15 cellular contexts compared by ENCODE assay signal in genomic region chr2:202299712-202300111, GRCh38. TPM values are rescaled to one million over a fixed set of nuclear protein-coding genes. Genes with fewer than 3 reads are reported as not detected.
DNase-seq lines count a peak whose midpoint lies in the region; ATAC-seq and TF ChIP-seq lines count a peak whose summit lies in the region.
"Had no signal": no experiment of that assay in that cellular context is flagged by ENCODE, and none has a peak within 500 bp of the region (broad histone marks: within the 10 kb centered on the region; RNA-seq: fewer than 3 reads in every experiment).

No MANE protein-coding gene starts in this region.

- H3K4me3 ChIP-seq in lower lobe of right lung (no peak overlapping the region), osteoblast (ENCODE audit: insufficient read depth, low read length) (no peak overlapping the region)
- H3K4me3 ChIP-seq: coronary artery, tibial nerve had no signal

- H3K4me3 Mint-ChIP-seq in naive B cell (peak overlapping the region in 1 of 8 donors; percentile 5), chondrocyte (ENCODE audit: unreplicated experiment) (no peak overlapping the region)

- DNase-seq in activated CD4-positive, CD25-positive, alpha-beta regulatory T cell (lab: John Stamatoyannopoulos, UW): no peak
- peak; percentile 17 for DNase-seq in naive B cell
- no peak for DNase-seq in lower lobe of right lung
- DNase-seq in osteoblast (ENCODE audit: insufficient read length, low spot score, missing footprints): no peak
- DNase-seq in chondrocyte (ENCODE audit: low spot score): no peak
- DNase-seq: head of caudate nucleus, midbrain, NCI-H1436 treated with DMSO at 0.1 percent for 48 hours, SHP77 had no signal

- no peak overlapping the region for H3K27ac ChIP-seq in lower lobe of right lung
- no peak overlapping the region for H3K27ac ChIP-seq in osteoblast (ENCODE audit: low read depth, low read length)
- H3K27ac ChIP-seq: 22Rv1, coronary artery, tibial nerve had no signal

- no peaks in the 10 kb centered on the region for H4K20me1 ChIP-seq in osteoblast (ENCODE audit: insufficient read depth, low read length)

- H3K36me3 Mint-ChIP-seq in naive B cell: peaks cover 30 to 46% of the 10 kb centered on the region in 2 donors
- peaks cover 44% of the 10 kb centered on the region for H3K36me3 Mint-ChIP-seq in chondrocyte (ENCODE audit: low read depth)

- H3K4me2 ChIP-seq in osteoblast (ENCODE audit: insufficient read depth, low read length): no peak overlapping the region

- H3K27me3 Mint-ChIP-seq in naive B cell (no peaks in the 10 kb centered on the region), chondrocyte (ENCODE audit: low read depth) (no peaks in the 10 kb centered on the region)

- no peak for TF ChIP-seq CTCF in lower lobe of right lung (IDR thresholded peaks at IDR 0.05)
- TF ChIP-seq CTCF in osteoblast (IDR thresholded peaks at IDR 0.05; ENCODE audit: extremely low read depth, low read depth, low read length): no peak
- no peak for TF ChIP-seq CTCF in chondrocyte (IDR thresholded peaks at IDR 0.05)

- H3K27ac Mint-ChIP-seq in naive B cell (peak overlapping the region in 3 of 6 donors; percentile 6 to 58 (median 36)), chondrocyte (ENCODE audit: unreplicated experiment) (no peak overlapping the region)

- peaks cover 14% of the 10 kb centered on the region for H3K79me2 ChIP-seq in osteoblast (ENCODE audit: insufficient read depth, low read length)

- H3K9me3 ChIP-seq in lower lobe of right lung: no peaks in the 10 kb centered on the region
- H3K9me3 ChIP-seq in osteoblast (ENCODE audit: low read depth, low read length): no peaks in the 10 kb centered on the region
- H3K9me3 ChIP-seq: tibial nerve had no signal

- H3K9me3 Mint-ChIP-seq in naive B cell: no peaks in the 10 kb centered on the region
- H3K9me3 Mint-ChIP-seq in chondrocyte (ENCODE audit: low read depth): no peaks in the 10 kb centered on the region

- no peaks in the 10 kb centered on the region for H3K4me1 ChIP-seq in lower lobe of right lung
- H3K4me1 ChIP-seq in osteoblast (ENCODE audit: insufficient read depth, low read length): peaks cover 4% of the 10 kb centered on the region
- H3K4me1 ChIP-seq: tibial nerve had no signal

- peaks cover 100% of the 10 kb centered on the region for H3K36me3 ChIP-seq in lower lobe of right lung
- H3K36me3 ChIP-seq in osteoblast (ENCODE audit: insufficient read depth, low read length): peaks cover 94% of the 10 kb centered on the region

- H3K4me1 Mint-ChIP-seq in naive B cell (peaks cover 2 to 6% (median 4%) of the 10 kb centered on the region in 3 donors), chondrocyte (ENCODE audit: low read depth) (peaks cover 4% of the 10 kb centered on the region)

- peak; percentile 77 to 80 for ATAC-seq in activated CD4-positive, CD25-positive, alpha-beta regulatory T cell treated with anti-CD3 and anti-CD28 coated beads, Interleukin-2, amount 50 U/mL, for 24 hours
- ATAC-seq in GM21737 (IDR thresholded peaks at IDR 0.05; ENCODE audit: unreplicated experiment) (peak; percentile 69), HG03432 (IDR thresholded peaks at IDR 0.05; ENCODE audit: unreplicated experiment) (peak; percentile 91), naive B cell (ENCODE audit: low read depth in 2 of 2) (peak; percentile 67 to 70), lower lobe of right lung (no peak)

- intact Hi-C loops in lower lobe of right lung (cut with DNase I): no loop called here

- H2AFZ ChIP-seq in osteoblast (ENCODE audit: low read length): no peak overlapping the region

- H3K27me3 ChIP-seq in lower lobe of right lung (ENCODE audit: low read depth) (no peaks in the 10 kb centered on the region), osteoblast (ENCODE audit: insufficient read depth, low read length) (no peaks in the 10 kb centered on the region)
- H3K27me3 ChIP-seq: tibial nerve had no signal

RNA-seq across cellular contexts. Expression of gene NOP58, which starts 34.1 kb away (rescaled TPM):
- 100 to 1,000 TPM in 1 of 6 donors, 10 to 100 TPM in 5; 65.9 to 103 (median 85.9) TPM for polyA plus RNA-seq in naive B cell (ENCODE audit: low read depth in 6 of 6)
- total RNA-seq in lower lobe of right lung: 37.8 TPM
- total RNA-seq in osteoblast: 40.1 and 41.3 TPM in 2 replicates
- 30.0 to 40.5 TPM (median 32.3 TPM) in 3 replicates for total RNA-seq in chondrocyte

Comparison
In these comparisons a context has a peak if more than half of its experiments do, and no peak if none do; other contexts are left out.
1. ATAC-seq: peak in activated CD4-positive, CD25-positive, alpha-beta regulatory T cell treated with anti-CD3 and anti-CD28 coated beads, Interleukin-2, amount 50 U/mL, for 24 hours (2 of 2), GM21737 (single experiment), HG03432 (single experiment) and naive B cell (2 of 2); none in lower lobe of right lung (0 of 2).